8 cellular contexts compared by ENCODE assay signal in genomic region chr2:85560812-85561279, GRCh38. TPM values are rescaled to one million over a fixed set of nuclear protein-coding genes. Genes with fewer than 3 reads are reported as not detected.
A peak's percentile ranks its signal among the peaks of the same experiment; 100 is the strongest.
DNase-seq lines count a peak whose midpoint lies in the region; ATAC-seq, FAIRE-seq and TF ChIP-seq lines count a peak whose summit lies in the region.

No MANE protein-coding gene starts in this region.

- peaks cover 41% of the 10 kb centered on the region for H3K79me2 ChIP-seq in HepG2 (ENCODE audit: insufficient read depth, low read length)

- peaks cover 8% of the 10 kb centered on the region for H3K36me3 Mint-ChIP-seq in activated naive CD8-positive, alpha-beta T cell treated with anti-CD3 and anti-CD28 coated beads, Interleukin-2, amount 50 U/mL, for 24 hours (ENCODE audit: low read depth)

- no peaks in the 10 kb centered on the region for H3K27me3 Mint-ChIP-seq in activated naive CD8-positive, alpha-beta T cell treated with anti-CD3 and anti-CD28 coated beads, Interleukin-2, amount 50 U/mL, for 24 hours

- no peak for FAIRE-seq in HepG2 (lab: Jason Lieb, UNC)

- TF ChIP-seq POLR2A in HepG2 (IDR thresholded peaks at IDR 0.05; ENCODE audit: insufficient read depth in 1 of 2, low read depth in 2 of 2, low read length in 2 of 2) = no peak

- POLR2A ChIA-PET in HepG2 (lab: Yijun Ruan, JAX) = interaction anchor here (0.8 to 20.8 kb wide), 21 partner anchors 11 to 253 kb away, joined by 3 to 645 read pairs (median 7); partner anchors contain the start of genes C2orf68, ELMOD3, MAT2A and RETSAT

- intact Hi-C loops in HepG2 (cut with micrococcal nuclease; ENCODE audit: unreplicated experiment) (loop anchor here (1.0 to 2.0 kb wide), 2 partner anchors 16 to 41 kb away; partner anchors contain the start of genes TMEM150A and VAMP8), tibial artery (cut with DNase I; ENCODE audit: low total_unique reads) (loop anchor here (10.0 kb wide), 1 partner anchor 236 kb away; the partner anchor contains the start of gene TGOLN2)

- H3K9me3 Mint-ChIP-seq in activated naive CD8-positive, alpha-beta T cell treated with anti-CD3 and anti-CD28 coated beads, Interleukin-2, amount 50 U/mL, for 24 hours = no peaks in the 10 kb centered on the region

- H2AFZ ChIP-seq in HepG2 (ENCODE audit: low read length) = no peak overlapping the region

- H3K4me3 ChIP-seq in HepG2 (replicated peaks in 1 of 3; ENCODE audit: insufficient read depth in 1 of 3, low read depth in 2 of 3, low read length in 3 of 3) = peak overlapping the region; percentile 84 to 98 (median 91)
- H3K4me3 ChIP-seq in tibial artery = peak overlapping the region; percentile 89 to 92

- TF ChIP-seq CTCF in HepG2 (CRISPR knock-in tag; IDR thresholded peaks at IDR 0.05) = no peak
- no peak for TF ChIP-seq CTCF in tibial artery (IDR thresholded peaks at IDR 0.05)

- H3K27ac ChIP-seq in HepG2 (ENCODE audit: extremely low read length, insufficient read depth, low read length) (peak overlapping the region; percentile 91), tibial artery (peak overlapping the region; percentile 89 to 90)

- peaks cover 6% of the 10 kb centered on the region; the same call in 1 of the 2 replicates for H4K20me1 ChIP-seq in HepG2 (ENCODE audit: insufficient read depth, low read length)

- H3K4me1 ChIP-seq in HepG2 (ENCODE audit: insufficient read depth, low read length) = peaks cover 55% of the 10 kb centered on the region
- H3K4me1 ChIP-seq in tibial artery = peaks cover 0 to 25% (median 17%) of the 10 kb centered on the region in 4 donors

- H3K4me1 Mint-ChIP-seq in activated naive CD8-positive, alpha-beta T cell treated with anti-CD3 and anti-CD28 coated beads, Interleukin-2, amount 50 U/mL, for 24 hours = peaks cover 44% of the 10 kb centered on the region

- TF ChIP-seq RAD21 in HepG2 (CRISPR knock-in tag; IDR thresholded peaks at IDR 0.05) = no peak

- peak; percentile 21 for ATAC-seq in GM18907 (IDR thresholded peaks at IDR 0.05; ENCODE audit: unreplicated experiment)
- ATAC-seq in HG03159 (IDR thresholded peaks at IDR 0.05; ENCODE audit: unreplicated experiment) = peak; percentile 23
- peak; percentile 7 for ATAC-seq in activated naive CD8-positive, alpha-beta T cell treated with anti-CD3 and anti-CD28 coated beads, Interleukin-2, amount 50 U/mL, for 24 hours
- peak; percentile 40 for ATAC-seq in HepG2

- WGBS in HepG2 (ENCODE audit: low lambda C conversion rate) = 2% methylated on average over 14 of the region's 14 CpGs

- TSS peak; percentile 45 for BruUV-seq in HepG2 (replicated peaks; lab: Mats Ljungman, UMichigan)

- in situ Hi-C loops in HepG2 (cut with HindIII; ENCODE audit: extremely low pct_ligation_motif_present, low pct_unique_long_range_greater_than_20kb) = no loop called here

- CTCF ChIA-PET in HepG2 (lab: Yijun Ruan, JAX; ENCODE audit: low intra/inter-chr PET ratio, low total read pairs) = no interaction called here

- TF ChIP-seq EP300 in HepG2 (IDR thresholded peaks at IDR 0.05; ENCODE audit: low read depth in 2 of 2, low read length in 2 of 2) (no peak), HepG2 (CRISPR knock-in tag; IDR thresholded peaks at IDR 0.05; ENCODE audit: borderline replicate concordance) (no peak)

- H3K27ac Mint-ChIP-seq in activated naive CD8-positive, alpha-beta T cell treated with anti-CD3 and anti-CD28 coated beads, Interleukin-2, amount 50 U/mL, for 24 hours = peak overlapping the region; percentile 94

- peak overlapping the region; percentile 96 for H3K4me2 ChIP-seq in HepG2 (ENCODE audit: low read depth, low read length)

- H3K9ac ChIP-seq in HepG2 (ENCODE audit: insufficient read depth, low read depth, low read length) = peak overlapping the region; percentile 92

- H3K27me3 ChIP-seq in HepG2 (ENCODE audit: control insufficient read depth in 1 of 2, insufficient read depth in 2 of 2, low read length in 2 of 2) (peaks cover 0 to 4% of the 10 kb centered on the region in 2 experiments; a peak in 1 of 5 replicates), tibial artery (no peaks in the 10 kb centered on the region)

- peak; percentile 42 for DNase-seq in activated naive CD8-positive, alpha-beta T cell treated with anti-CD3 and anti-CD28 coated beads, Interleukin-2, amount 50 U/mL, for 24 hours
- DNase-seq in HepG2 (ENCODE audit: low spot score) (no peak), tibial artery (no peak), NCI-H2081 treated with DMSO at 0.1 percent for 48 hours (lab: John Stamatoyannopoulos, UW) (no peak), AML-193 (lab: John Stamatoyannopoulos, UW) (no peak), GDM1 (lab: John Stamatoyannopoulos, UW) (no peak)

- H3K9me3 ChIP-seq in HepG2 (ENCODE audit: low read length) = no peaks in the 10 kb centered on the region
- H3K9me3 ChIP-seq in tibial artery = no peaks in the 10 kb centered on the region

- H3K36me3 ChIP-seq in HepG2 (replicated peaks in 1 of 2; ENCODE audit: control insufficient read depth in 1 of 2, insufficient read depth in 2 of 2, low read length in 2 of 2) (peaks cover 7 to 30% of the 10 kb centered on the region in 2 experiments), tibial artery (peaks cover 0 to 26% (median 9%) of the 10 kb centered on the region in 3 donors)

- peak overlapping the region; percentile 94 for H3K4me3 Mint-ChIP-seq in activated naive CD8-positive, alpha-beta T cell treated with anti-CD3 and anti-CD28 coated beads, Interleukin-2, amount 50 U/mL, for 24 hours

RNA-seq across cellular contexts. Expression of gene GGCX, which starts 0.4 kb away (rescaled TPM):
- total RNA-seq in HepG2 (2016; rRNA removed; fragmentation: Illumina TruSeq; extraction: Trizol) = 51.3 and 103 TPM in 2 replicates
- 17.1 and 22.7 TPM in 2 replicates for total RNA-seq in HepG2 (2016; cell fraction: cytosol; rRNA removed; fragmentation: Illumina TruSeq; extraction: Trizol; ENCODE audit: low read depth)
- 48.3 and 106 TPM in 2 replicates for total RNA-seq in HepG2 (2016; cell fraction: insoluble cytoplasmic fraction; rRNA removed; fragmentation: Illumina TruSeq; extraction: Trizol)
- 29.4 and 31.6 TPM in 2 replicates for total RNA-seq in HepG2 (2016; cell fraction: membrane; rRNA removed; fragmentation: Illumina TruSeq; extraction: Trizol)
- 105 and 118 TPM in 2 replicates for total RNA-seq in HepG2 (2016; cell fraction: nucleus; rRNA removed; fragmentation: Illumina TruSeq; extraction: Trizol)
- 72.5 and 74.9 TPM in 2 replicates for polyA plus RNA-seq in HepG2 (2011; rRNA removed)
- 69.2 and 77.6 TPM in 2 replicates for polyA plus RNA-seq in HepG2 (2011; cell fraction: cytosol; rRNA removed)
- 125 and 131 TPM in 2 replicates for polyA plus RNA-seq in HepG2 (2011; cell fraction: nucleus; rRNA removed)
- 61.2 and 76.7 TPM in 2 replicates for polyA plus RNA-seq in HepG2 (2012)
- 13.3 and 16.7 TPM in 2 replicates for polyA plus RNA-seq in HepG2 (2016; cell fraction: cytosol; fragmentation: Illumina TruSeq; extraction: Trizol; ENCODE audit: low read depth)
- polyA plus RNA-seq in HepG2 (2016; cell fraction: insoluble cytoplasmic fraction; fragmentation: Illumina TruSeq; extraction: Trizol; ENCODE audit: low read depth) = 30.8 and 40.7 TPM in 2 replicates
- 17.3 and 20.9 TPM in 2 replicates for polyA plus RNA-seq in HepG2 (2016; cell fraction: membrane; fragmentation: Illumina TruSeq; extraction: Trizol; ENCODE audit: low read depth)
- polyA plus RNA-seq in HepG2 (2016; cell fraction: nucleus; fragmentation: Illumina TruSeq; extraction: Trizol; ENCODE audit: insufficient read depth, low read depth) = 107 and 111 TPM in 2 replicates
- 104 and 294 TPM in 2 replicates for polyA minus RNA-seq in HepG2 (2011; rRNA and poly(A)+ RNA removed; ENCODE audit: low replicate concordance)
- polyA minus RNA-seq in HepG2 (2011; cell fraction: cytosol; rRNA and poly(A)+ RNA removed) = 49.5 and 52.3 TPM in 2 replicates
- polyA minus RNA-seq in HepG2 (2011; cell fraction: nucleus; rRNA and poly(A)+ RNA removed) = 129 and 159 TPM in 2 replicates

RNA-seq across cellular contexts. Expression of gene VAMP8, which starts 16.5 kb away (rescaled TPM):
- 83.3 and 97.0 TPM in 2 replicates for total RNA-seq in HepG2 (2016; rRNA removed; fragmentation: Illumina TruSeq; extraction: Trizol)
- 33.0 and 34.9 TPM in 2 replicates for total RNA-seq in HepG2 (2016; cell fraction: cytosol; rRNA removed; fragmentation: Illumina TruSeq; extraction: Trizol; ENCODE audit: low read depth)
- 91.8 and 96.6 TPM in 2 replicates for total RNA-seq in HepG2 (2016; cell fraction: insoluble cytoplasmic fraction; rRNA removed; fragmentation: Illumina TruSeq; extraction: Trizol)
- total RNA-seq in HepG2 (2016; cell fraction: membrane; rRNA removed; fragmentation: Illumina TruSeq; extraction: Trizol) = 38.7 and 40.7 TPM in 2 replicates
- total RNA-seq in HepG2 (2016; cell fraction: nucleus; rRNA removed; fragmentation: Illumina TruSeq; extraction: Trizol) = 36.3 and 40.3 TPM in 2 replicates
- 151 and 157 TPM in 2 replicates for polyA plus RNA-seq in HepG2 (2011; rRNA removed)
- 149 and 196 TPM in 2 replicates for polyA plus RNA-seq in HepG2 (2011; cell fraction: cytosol; rRNA removed)
- 67.9 and 94.0 TPM in 2 replicates for polyA plus RNA-seq in HepG2 (2011; cell fraction: nucleus; rRNA removed)
- polyA plus RNA-seq in HepG2 (2012) = 146 and 149 TPM in 2 replicates
- 45.1 and 52.0 TPM in 2 replicates for polyA plus RNA-seq in HepG2 (2016; cell fraction: cytosol; fragmentation: Illumina TruSeq; extraction: Trizol; ENCODE audit: low read depth)
- polyA plus RNA-seq in HepG2 (2016; cell fraction: insoluble cytoplasmic fraction; fragmentation: Illumina TruSeq; extraction: Trizol; ENCODE audit: low read depth) = 141 and 157 TPM in 2 replicates
- 48.0 and 51.7 TPM in 2 replicates for polyA plus RNA-seq in HepG2 (2016; cell fraction: membrane; fragmentation: Illumina TruSeq; extraction: Trizol; ENCODE audit: low read depth)
- polyA plus RNA-seq in HepG2 (2016; cell fraction: nucleus; fragmentation: Illumina TruSeq; extraction: Trizol; ENCODE audit: insufficient read depth, low read depth) = 89.3 and 90.1 TPM in 2 replicates
- 33.8 and 60.6 TPM in 2 replicates for polyA minus RNA-seq in HepG2 (2011; rRNA and poly(A)+ RNA removed; ENCODE audit: low replicate concordance)
- 17.8 and 20.1 TPM in 2 replicates for polyA minus RNA-seq in HepG2 (2011; cell fraction: cytosol; rRNA and poly(A)+ RNA removed)
- 16.2 and 24.6 TPM in 2 replicates for polyA minus RNA-seq in HepG2 (2011; cell fraction: nucleus; rRNA and poly(A)+ RNA removed)

RNA-seq across cellular contexts. Expression of gene MAT2A, which starts 21.9 kb away (rescaled TPM):
- total RNA-seq in HepG2 (2016; rRNA removed; fragmentation: Illumina TruSeq; extraction: Trizol) = 55.8 and 155 TPM in 2 replicates
- total RNA-seq in HepG2 (2016; cell fraction: cytosol; rRNA removed; fragmentation: Illumina TruSeq; extraction: Trizol; ENCODE audit: low read depth) = 17.0 and 17.4 TPM in 2 replicates
- total RNA-seq in HepG2 (2016; cell fraction: insoluble cytoplasmic fraction; rRNA removed; fragmentation: Illumina TruSeq; extraction: Trizol) = 56.1 and 159 TPM in 2 replicates
- 24.5 and 25.4 TPM in 2 replicates for total RNA-seq in HepG2 (2016; cell fraction: membrane; rRNA removed; fragmentation: Illumina TruSeq; extraction: Trizol)
- total RNA-seq in HepG2 (2016; cell fraction: nucleus; rRNA removed; fragmentation: Illumina TruSeq; extraction: Trizol) = 512 and 527 TPM in 2 replicates
- polyA plus RNA-seq in HepG2 (2011; rRNA removed) = 331 and 367 TPM in 2 replicates
- polyA plus RNA-seq in HepG2 (2011; cell fraction: cytosol; rRNA removed) = 57.6 and 71.2 TPM in 2 replicates
- 1,062 and 1,322 TPM in 2 replicates for polyA plus RNA-seq in HepG2 (2011; cell fraction: nucleus; rRNA removed)
- polyA plus RNA-seq in HepG2 (2012) = 226 and 241 TPM in 2 replicates
- polyA plus RNA-seq in HepG2 (2016; cell fraction: cytosol; fragmentation: Illumina TruSeq; extraction: Trizol; ENCODE audit: low read depth) = 3.7 and 4.3 TPM in 2 replicates
- polyA plus RNA-seq in HepG2 (2016; cell fraction: insoluble cytoplasmic fraction; fragmentation: Illumina TruSeq; extraction: Trizol; ENCODE audit: low read depth) = 67.1 and 68.7 TPM in 2 replicates
- 13.5 TPM in 2 replicates for polyA plus RNA-seq in HepG2 (2016; cell fraction: membrane; fragmentation: Illumina TruSeq; extraction: Trizol; ENCODE audit: low read depth)
- 1,060 and 1,066 TPM in 2 replicates for polyA plus RNA-seq in HepG2 (2016; cell fraction: nucleus; fragmentation: Illumina TruSeq; extraction: Trizol; ENCODE audit: insufficient read depth, low read depth)
- 260 and 404 TPM in 2 replicates for polyA minus RNA-seq in HepG2 (2011; rRNA and poly(A)+ RNA removed; ENCODE audit: low replicate concordance)
- 43.2 and 67.4 TPM in 2 replicates for polyA minus RNA-seq in HepG2 (2011; cell fraction: cytosol; rRNA and poly(A)+ RNA removed)
- 961 and 1,136 TPM in 2 replicates for polyA minus RNA-seq in HepG2 (2011; cell fraction: nucleus; rRNA and poly(A)+ RNA removed)

RNA-seq across cellular contexts. Expression of gene VAMP5, which starts 23.4 kb away (rescaled TPM):
- total RNA-seq in HepG2 (2016; rRNA removed; fragmentation: Illumina TruSeq; extraction: Trizol) = 7.2 and 9.0 TPM in 2 replicates
- 13.9 and 18.3 TPM in 2 replicates for total RNA-seq in HepG2 (2016; cell fraction: cytosol; rRNA removed; fragmentation: Illumina TruSeq; extraction: Trizol; ENCODE audit: low read depth)
- total RNA-seq in HepG2 (2016; cell fraction: insoluble cytoplasmic fraction; rRNA removed; fragmentation: Illumina TruSeq; extraction: Trizol) = 7.1 and 9.2 TPM in 2 replicates
- total RNA-seq in HepG2 (2016; cell fraction: membrane; rRNA removed; fragmentation: Illumina TruSeq; extraction: Trizol) = 12.5 and 15.9 TPM in 2 replicates
- 3.2 and 4.0 TPM in 2 replicates for total RNA-seq in HepG2 (2016; cell fraction: nucleus; rRNA removed; fragmentation: Illumina TruSeq; extraction: Trizol)
- polyA plus RNA-seq in HepG2 (2011; rRNA removed) = 56.7 and 68.6 TPM in 2 replicates
- polyA plus RNA-seq in HepG2 (2011; cell fraction: cytosol; rRNA removed) = 87.7 and 90.8 TPM in 2 replicates
- 35.8 and 44.7 TPM in 2 replicates for polyA plus RNA-seq in HepG2 (2011; cell fraction: nucleus; rRNA removed)
- polyA plus RNA-seq in HepG2 (2012) = 39.4 and 46.3 TPM in 2 replicates
- polyA plus RNA-seq in HepG2 (2016; cell fraction: cytosol; fragmentation: Illumina TruSeq; extraction: Trizol; ENCODE audit: low read depth) = 27.3 and 33.3 TPM in 2 replicates
- polyA plus RNA-seq in HepG2 (2016; cell fraction: insoluble cytoplasmic fraction; fragmentation: Illumina TruSeq; extraction: Trizol; ENCODE audit: low read depth) = 20.9 and 22.2 TPM in 2 replicates
- polyA plus RNA-seq in HepG2 (2016; cell fraction: membrane; fragmentation: Illumina TruSeq; extraction: Trizol; ENCODE audit: low read depth) = 21.7 and 27.9 TPM in 2 replicates
- 11.7 and 13.5 TPM in 2 replicates for polyA plus RNA-seq in HepG2 (2016; cell fraction: nucleus; fragmentation: Illumina TruSeq; extraction: Trizol; ENCODE audit: insufficient read depth, low read depth)
- 5.5 and 44.4 TPM in 2 replicates for polyA minus RNA-seq in HepG2 (2011; rRNA and poly(A)+ RNA removed; ENCODE audit: low replicate concordance)
- 7.3 and 9.1 TPM in 2 replicates for polyA minus RNA-seq in HepG2 (2011; cell fraction: cytosol; rRNA and poly(A)+ RNA removed)
- polyA minus RNA-seq in HepG2 (2011; cell fraction: nucleus; rRNA and poly(A)+ RNA removed) = 2.0 and 4.9 TPM in 2 replicates

RNA-seq across cellular contexts. Expression of gene RNF181, which starts 34.7 kb away (rescaled TPM):
- total RNA-seq in HepG2 (2016; rRNA removed; fragmentation: Illumina TruSeq; extraction: Trizol) = 224 and 234 TPM in 2 replicates
- total RNA-seq in HepG2 (2016; cell fraction: cytosol; rRNA removed; fragmentation: Illumina TruSeq; extraction: Trizol; ENCODE audit: low read depth) = 68.8 and 79.7 TPM in 2 replicates
- 237 and 239 TPM in 2 replicates for total RNA-seq in HepG2 (2016; cell fraction: insoluble cytoplasmic fraction; rRNA removed; fragmentation: Illumina TruSeq; extraction: Trizol)
- total RNA-seq in HepG2 (2016; cell fraction: membrane; rRNA removed; fragmentation: Illumina TruSeq; extraction: Trizol) = 60.8 and 63.4 TPM in 2 replicates
- 99.4 and 107 TPM in 2 replicates for total RNA-seq in HepG2 (2016; cell fraction: nucleus; rRNA removed; fragmentation: Illumina TruSeq; extraction: Trizol)
- 578 and 594 TPM in 2 replicates for polyA plus RNA-seq in HepG2 (2011; rRNA removed)
- 700 and 712 TPM in 2 replicates for polyA plus RNA-seq in HepG2 (2011; cell fraction: cytosol; rRNA removed)
- 285 and 326 TPM in 2 replicates for polyA plus RNA-seq in HepG2 (2011; cell fraction: nucleus; rRNA removed)
- 240 and 307 TPM in 2 replicates for polyA plus RNA-seq in HepG2 (2012)
- polyA plus RNA-seq in HepG2 (2016; cell fraction: cytosol; fragmentation: Illumina TruSeq; extraction: Trizol; ENCODE audit: low read depth) = 54.1 and 54.2 TPM in 2 replicates
- polyA plus RNA-seq in HepG2 (2016; cell fraction: insoluble cytoplasmic fraction; fragmentation: Illumina TruSeq; extraction: Trizol; ENCODE audit: low read depth) = 189 and 200 TPM in 2 replicates
- polyA plus RNA-seq in HepG2 (2016; cell fraction: membrane; fragmentation: Illumina TruSeq; extraction: Trizol; ENCODE audit: low read depth) = 43.8 and 45.1 TPM in 2 replicates
- polyA plus RNA-seq in HepG2 (2016; cell fraction: nucleus; fragmentation: Illumina TruSeq; extraction: Trizol; ENCODE audit: insufficient read depth, low read depth) = 124 and 147 TPM in 2 replicates
- 200 and 300 TPM in 2 replicates for polyA minus RNA-seq in HepG2 (2011; rRNA and poly(A)+ RNA removed; ENCODE audit: low replicate concordance)
- polyA minus RNA-seq in HepG2 (2011; cell fraction: cytosol; rRNA and poly(A)+ RNA removed) = 65.6 and 78.5 TPM in 2 replicates
- 59.9 and 82.9 TPM in 2 replicates for polyA minus RNA-seq in HepG2 (2011; cell fraction: nucleus; rRNA and poly(A)+ RNA removed)
